In genomic region chr18:34942276-34942675, GRCh38 we compare ENCODE assay signal across 2 cellular contexts.
A peak's percentile ranks its signal among the peaks of the same experiment; 100 is the strongest.
TF ChIP-seq lines count a peak whose summit lies in the region.

No MANE protein-coding gene starts in this region.

TF ChIP-seq in A549, 52 proteins besides CTCF, POLR2A, EP300 and RAD21:
- TF ChIP-seq GATA3 (IDR thresholded peaks at IDR 0.05; ENCODE audit: borderline replicate concordance): no peak
- TF ChIP-seq USF2 (IDR thresholded peaks at IDR 0.05): peak; percentile 56
- no peak for TF ChIP-seq JUN (IDR thresholded peaks at IDR 0.05)
- no peak for TF ChIP-seq RNF2 (IDR thresholded peaks at IDR 0.05; ENCODE audit: borderline replicate concordance, low read depth)
- TF ChIP-seq HMGXB4 (CRISPR knock-in tag; IDR thresholded peaks at IDR 0.05; ENCODE audit: borderline replicate concordance): no peak

TF ChIP-seq in IMR-90, 13 proteins besides CTCF, POLR2A, EP300 and RAD21:
- no peak for TF ChIP-seq RCOR1 (IDR thresholded peaks at IDR 0.05; ENCODE audit: insufficient replicate concordance, low read length)
- TF ChIP-seq USF2 (IDR thresholded peaks at IDR 0.05; ENCODE audit: low read depth, low read length): peak; percentile 74
- TF ChIP-seq CHD1 (IDR thresholded peaks at IDR 0.05; ENCODE audit: low read depth, low read length): no peak
- TF ChIP-seq SMC3 (IDR thresholded peaks at IDR 0.05; ENCODE audit: low read depth, low read length): no peak
- TF ChIP-seq, protein P1, sequence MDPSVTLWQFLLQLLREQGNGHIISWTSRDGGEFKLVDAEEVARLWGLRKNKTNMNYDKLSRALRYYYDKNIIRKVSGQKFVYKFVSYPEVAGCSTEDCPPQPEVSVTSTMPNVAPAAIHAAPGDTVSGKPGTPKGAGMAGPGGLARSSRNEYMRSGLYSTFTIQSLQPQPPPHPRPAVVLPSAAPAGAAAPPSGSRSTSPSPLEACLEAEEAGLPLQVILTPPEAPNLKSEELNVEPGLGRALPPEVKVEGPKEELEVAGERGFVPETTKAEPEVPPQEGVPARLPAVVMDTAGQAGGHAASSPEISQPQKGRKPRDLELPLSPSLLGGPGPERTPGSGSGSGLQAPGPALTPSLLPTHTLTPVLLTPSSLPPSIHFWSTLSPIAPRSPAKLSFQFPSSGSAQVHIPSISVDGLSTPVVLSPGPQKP (IDR thresholded peaks at IDR 0.05; ENCODE audit: borderline replicate concordance, low read depth, low read length): no peak
- no peak for TF ChIP-seq NFE2L2 (IDR thresholded peaks at IDR 0.05; ENCODE audit: low read depth, low read length)
